33 cellular contexts compared by ENCODE assay signal in the genomic region with DNA sequence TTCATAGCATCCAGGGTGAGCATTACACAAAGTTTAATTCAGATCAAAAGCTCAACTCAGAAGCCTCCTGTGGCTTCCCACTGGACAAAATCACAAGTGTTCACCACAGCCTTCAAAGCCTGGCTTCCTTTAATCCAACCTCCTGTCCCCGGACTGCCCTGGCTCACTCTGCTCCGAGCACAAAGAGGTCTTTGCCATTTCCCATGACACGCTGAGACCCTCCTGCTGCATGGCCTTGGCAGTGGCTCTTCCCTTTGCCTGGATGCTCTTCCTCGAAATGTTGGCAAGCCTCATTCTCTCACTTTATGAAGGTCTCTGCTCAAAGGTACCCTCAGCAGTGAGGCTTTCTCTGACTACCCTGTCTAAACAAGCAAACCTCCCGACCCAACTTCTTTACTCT. TPM values are rescaled to one million over a fixed set of nuclear protein-coding genes. Genes with fewer than 3 reads are reported as not detected.
DNase-seq lines count a peak whose midpoint lies in the region; ATAC-seq, FAIRE-seq and TF ChIP-seq lines count a peak whose summit lies in the region.
"Had no signal": no experiment of that assay in that cellular context is flagged by ENCODE, and none has a peak within 500 bp of the region (broad histone marks: within the 10 kb centered on the region; RNA-seq: fewer than 3 reads in every experiment).

No MANE protein-coding gene starts in this region.

- H3K9me3 ChIP-seq in right cardiac atrium (ENCODE audit: control insufficient read depth, low read length): no peaks in the 10 kb centered on the region
- H3K9me3 ChIP-seq in esophagus squamous epithelium: no peaks in the 10 kb centered on the region
- no peaks in the 10 kb centered on the region for H3K9me3 ChIP-seq in gastrocnemius medialis
- no peaks in the 10 kb centered on the region for H3K9me3 ChIP-seq in small intestine (ENCODE audit: control insufficient read depth, low read depth)
- no peaks in the 10 kb centered on the region for H3K9me3 ChIP-seq in pancreas
- H3K9me3 ChIP-seq: ascending aorta, BE2C had no signal

- ATAC-seq in right cardiac atrium (no peak), left cardiac atrium (no peak), gastrocnemius medialis (no peak), pancreas (no peak)
- ATAC-seq: GM12878; K562; left lobe of liver; PC-3; stimulated activated naive B cell treated with anti-CD40 and anti-IgM and Interleukin-4, amounts not matched to agents 10 μg/mL and 1 μg/mL and 100 μg/mL, for 72 hours had no signal

- 62% methylated on average over 5 of the region's 5 CpGs for WGBS in right cardiac atrium
- 50 to 71% methylated on average over 3 to 5 of the region's 5 CpGs for WGBS in esophagus squamous epithelium, 2 donors
- 76 to 82% (median 78%) methylated on average over 5 of the region's 5 CpGs for WGBS in small intestine, 3 donors
- 53 to 65% methylated on average over 5 of the region's 5 CpGs for WGBS in pancreas, 2 donors

- H3K4me1 ChIP-seq in right cardiac atrium (ENCODE audit: control insufficient read depth, insufficient read depth, low read length) (peaks cover 3% of the 10 kb centered on the region), esophagus squamous epithelium (peaks cover 0 to 6% (median 0%) of the 10 kb centered on the region in 3 donors), gastrocnemius medialis (peaks cover 0 to 5% of the 10 kb centered on the region in 2 donors), small intestine (ENCODE audit: control insufficient read depth in 2 of 2, insufficient read depth in 1 of 2, low read depth in 1 of 2, low read length in 1 of 2) (no peaks in the 10 kb centered on the region), pancreas (no peaks in the 10 kb centered on the region)
- H3K4me1 ChIP-seq: ascending aorta, BE2C had no signal

- TF ChIP-seq POLR2A in esophagus squamous epithelium (IDR thresholded peaks at IDR 0.05) (no peak), gastrocnemius medialis (IDR thresholded peaks at IDR 0.05) (no peak)

- in situ Hi-C loops in gastrocnemius medialis (cut with MboI; ENCODE audit: low sequenced_read_pairs in 4 of 4): no loop called here
- in situ Hi-C loops in GM13977 (cut with MboI; ENCODE audit: low pct_unique_long_range_greater_than_20kb, low sequenced_read_pairs, unreplicated experiment): no loop called here

- DNase-seq in right cardiac atrium (no peak), left cardiac atrium (no peak), esophagus squamous epithelium (lab: John Stamatoyannopoulos, UW) (no peak), gastrocnemius medialis (no peak), NCI-H524 treated with DMSO at 0.1 percent for 48 hours (lab: John Stamatoyannopoulos, UW) (no peak), GM13977 (ENCODE audit: low spot score) (no peak), small intestine (no peak), pancreas (no peak)
- DNase-seq: activated CD4-positive, alpha-beta T cell treated with anti-CD3 and anti-CD28 coated beads for 48 hours; activated CD8-positive, alpha-beta memory T cell treated with anti-CD3 and anti-CD28 coated beads for 24 hours; activated effector memory CD4-positive, alpha-beta T cell treated with Interleukin-2 at 50 U/mL for 16 hours; activated naive CD8-positive, alpha-beta T cell treated with anti-CD3 and anti-CD28 coated beads for 36 hours; BE2C; CD8-positive, alpha-beta memory T cell; central memory CD4-positive, alpha-beta T cell; DMS 273 treated with DMSO at 0.1 percent for 48 hours; NCI-H1105; NCI-H187 treated with DMSO at 0.1 percent for 48 hours; NCI-H524; NK-92 treated with Interleukin-12 subunit alpha and Interleukin-12 subunit beta, amount 100 ng/mL, for 24 hours; PC-3; SHP77; stimulated activated CD4-positive, alpha-beta T cell treated with anti-CD3 and anti-CD28 coated beads, Interleukin-15, amount 100 ng/mL, for 24 hours; stimulated activated naive B cell treated with anti-CD40 and anti-IgM and Interleukin-4, amounts not matched to agents 10 μg/mL and 1 μg/mL and 100 μg/mL, for 72 hours; T-helper 9 cell had no signal

- TF ChIP-seq CTCF in esophagus squamous epithelium (IDR thresholded peaks at IDR 0.05) (no peak), gastrocnemius medialis (IDR thresholded peaks at IDR 0.05 in 4 of 5, conservative IDR thresholded peaks at IDR 0.05 in 1 of 5) (no peak), GM13977 (IDR thresholded peaks at IDR 0.05; ENCODE audit: extremely low read depth, insufficient read depth, missing control alignments) (no peak), pancreas (IDR thresholded peaks at IDR 0.05) (no peak)

- intact Hi-C loops in right cardiac atrium (cut with DNase I) (no loop called here), left cardiac atrium (cut with DNase I) (no loop called here), esophagus squamous epithelium (cut with DNase I) (no loop called here), gastrocnemius medialis (cut with DNase I; ENCODE audit: low total_unique reads) (no loop called here), pancreas (cut with DNase I) (no loop called here)

- H3K27me3 ChIP-seq in right cardiac atrium (ENCODE audit: control insufficient read depth, insufficient read depth) (no peaks in the 10 kb centered on the region), esophagus squamous epithelium (no peaks in the 10 kb centered on the region), gastrocnemius medialis (no peaks in the 10 kb centered on the region), small intestine (ENCODE audit: control insufficient read depth in 2 of 2, insufficient read depth in 2 of 2, low read length in 2 of 2) (no peaks in the 10 kb centered on the region), pancreas (no peaks in the 10 kb centered on the region)
- H3K27me3 ChIP-seq: ascending aorta, BE2C, hepatocyte had no signal

- H3K4me3 ChIP-seq in right cardiac atrium (ENCODE audit: low read length) (no peak overlapping the region), esophagus squamous epithelium (no peak overlapping the region), gastrocnemius medialis (no peak overlapping the region), small intestine (ENCODE audit: low read depth in 1 of 2, low read length in 2 of 2) (no peak overlapping the region), pancreas (no peak overlapping the region)
- H3K4me3 ChIP-seq: ascending aorta, GM12878, hepatocyte, K562 had no signal

- H3K36me3 ChIP-seq in esophagus squamous epithelium (no peaks in the 10 kb centered on the region), gastrocnemius medialis (no peaks in the 10 kb centered on the region), small intestine (ENCODE audit: control insufficient read depth in 2 of 2, insufficient read depth in 2 of 2, low read length in 2 of 2) (no peaks in the 10 kb centered on the region), pancreas (no peaks in the 10 kb centered on the region)
- H3K36me3 ChIP-seq: ascending aorta, BE2C had no signal

- H3K27ac ChIP-seq in right cardiac atrium (ENCODE audit: low read length) (peak overlapping the region; percentile 89), esophagus squamous epithelium (peak overlapping the region in 3 of 4 donors; percentile 42 to 47 (median 46)), gastrocnemius medialis (peak overlapping the region; percentile 9 to 73 (median 68)), small intestine (ENCODE audit: low read depth in 1 of 2, low read length in 1 of 2) (no peak overlapping the region), pancreas (no peak overlapping the region)
- H3K27ac ChIP-seq: ascending aorta, hepatocyte, VCaP had no signal

- FAIRE-seq in small intestine (lab: Jason Lieb, UNC): no peak
- FAIRE-seq in pancreas (lab: Jason Lieb, UNC): no peak
- FAIRE-seq: GM12878, H54, K562 had no signal

RNA-seq across cellular contexts. Expression of a gene that starts 41.0 kb away (rescaled TPM):
- 10 to 100 TPM; 45.4 to 70.6 (median 56.8) TPM for total RNA-seq in right cardiac atrium
- 41.0 TPM for polyA plus RNA-seq in right cardiac atrium
- 10 to 100 TPM; 30.3 to 45.4 TPM for total RNA-seq in left cardiac atrium
- total RNA-seq in esophagus squamous epithelium: 10 to 100 TPM in 1 of 4 donors, 1 to 10 TPM in 3; 3.0 to 16.0 (median 5.9) TPM
- total RNA-seq in gastrocnemius medialis: 10 to 100 TPM in 3 of 4 donors, 1 to 10 TPM in 1; 7.0 to 26.4 (median 18.1) TPM
- polyA plus RNA-seq in small intestine: 10 to 100 TPM in 1 of 3 donors, 1 to 10 TPM in 2; 1.1 to 19.2 (median 3.2) TPM
- total RNA-seq in pancreas: 1 to 10 TPM; 4.0 to 7.0 (median 5.9) TPM
- polyA plus RNA-seq in pancreas: 10 to 100 TPM in 1 of 2 donors, 1 to 10 TPM in 1; 4.9 to 11.6 TPM
- total RNA-seq: activated naive CD8-positive, alpha-beta T cell treated with anti-CD3 and anti-CD28 coated beads for 36 hours; CD8-positive, alpha-beta memory T cell; MCF 10A; PC-3 had no signal
- polyA plus RNA-seq: CD8-positive, alpha-beta memory T cell; GM12878 had no signal

Comparison
In these comparisons a context has a peak if more than half of its experiments do, and no peak if none do; other contexts are left out.
1. H3K27ac ChIP-seq: peak in right cardiac atrium (single experiment), esophagus squamous epithelium (3 of 4) and gastrocnemius medialis (4 of 4); none in small intestine (0 of 2) and pancreas (0 of 4).